ENCODE assay signal across 8 cellular contexts in the genomic region with DNA sequence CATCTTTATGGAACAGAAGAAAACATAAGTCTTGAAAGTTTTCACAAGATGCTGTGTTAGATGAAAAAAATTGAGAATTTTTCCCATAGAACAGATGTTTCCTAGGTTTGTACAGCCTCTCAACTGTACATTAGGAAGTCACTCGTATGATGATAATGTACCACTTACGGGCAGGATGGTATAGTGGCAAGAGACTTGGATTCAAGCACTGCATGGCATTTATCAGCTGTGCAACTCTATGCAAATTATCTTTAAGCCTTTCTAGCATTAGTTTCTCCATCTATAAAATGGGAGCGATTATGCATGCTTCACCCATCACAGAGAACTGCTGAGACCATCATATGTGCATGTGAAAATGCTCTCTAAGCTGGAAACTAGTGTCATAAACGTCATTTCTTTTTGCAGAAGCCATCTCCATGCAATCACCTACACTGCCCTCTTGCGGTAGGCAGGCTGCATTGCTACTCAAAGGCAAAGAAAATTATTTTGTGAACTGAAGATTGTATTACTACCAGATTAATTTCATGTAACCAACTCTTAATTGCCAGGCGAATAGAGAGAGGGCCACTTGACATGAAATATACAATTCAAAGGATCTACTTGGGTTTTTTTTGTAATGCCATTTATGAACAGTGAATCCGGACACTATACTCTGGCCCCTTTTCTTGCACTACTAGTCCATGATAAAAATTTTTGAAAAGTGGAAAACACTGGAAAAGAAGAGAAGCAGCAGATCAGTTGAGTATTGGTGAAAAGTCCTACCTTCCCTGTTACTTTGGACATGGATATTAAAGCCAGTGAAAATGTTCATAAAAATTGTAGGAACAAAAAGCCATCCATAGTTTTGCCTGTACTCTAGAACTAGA.
DNase-seq lines count a peak whose midpoint lies in the region; TF ChIP-seq lines count a peak whose summit lies in the region.

No MANE protein-coding gene starts in this region.

- DNase-seq in activated effector memory CD4-positive, alpha-beta T cell treated with anti-CD3 and anti-CD28 coated beads, Interleukin-2, amount 50 U/mL, for 16 hours = peak; percentile 82
- no peak for DNase-seq in activated effector memory CD4-positive, alpha-beta T cell treated with Interleukin-2 at 50 U/mL for 16 hours
- peak; percentile 81 for DNase-seq in NCI-H1105 treated with DMSO at 0.1 percent for 48 hours (lab: John Stamatoyannopoulos, UW)
- peak; percentile 17 for DNase-seq in WERI-Rb-1
- DNase-seq in coronary artery (ENCODE audit: low spot score) = no peak
- peak; percentile 34 for DNase-seq in mucosa of gallbladder (ENCODE audit: low spot score)
- DNase-seq in superior temporal gyrus (ENCODE audit: extremely low spot score) = peak; percentile 80
- no peak for DNase-seq in middle frontal gyrus (ENCODE audit: extremely low spot score, low spot score)

- no peaks in the 10 kb centered on the region for H3K36me3 ChIP-seq in WERI-Rb-1

- TF ChIP-seq CTCF in WERI-Rb-1 (IDR thresholded peaks at IDR 0.05; ENCODE audit: low read depth, low read length) (peak; percentile 88), coronary artery (IDR thresholded peaks at IDR 0.05) (peak; percentile 79)

- no peak overlapping the region for H3K27ac ChIP-seq in WERI-Rb-1
- H3K27ac ChIP-seq in coronary artery = no peak overlapping the region

- H3K9me3 ChIP-seq in WERI-Rb-1 (ENCODE audit: severe bottlenecking) = no peaks in the 10 kb centered on the region

- H3K27me3 ChIP-seq in WERI-Rb-1 (ENCODE audit: insufficient read depth, low read depth, severe bottlenecking) = peaks cover 24% of the 10 kb centered on the region

- H3K4me3 ChIP-seq in WERI-Rb-1 (ENCODE audit: low read depth, low read length) (no peak overlapping the region), coronary artery (no peak overlapping the region)

Comparison
In these comparisons a context has a peak if more than half of its experiments do, and no peak if none do; other contexts are left out.
1. DNase-seq: peak in activated effector memory CD4-positive, alpha-beta T cell treated with anti-CD3 and anti-CD28 coated beads, Interleukin-2, amount 50 U/mL, for 16 hours (single experiment), NCI-H1105 treated with DMSO at 0.1 percent for 48 hours (single experiment), WERI-Rb-1 (single experiment), mucosa of gallbladder (single experiment) and superior temporal gyrus (single experiment); none in activated effector memory CD4-positive, alpha-beta T cell treated with Interleukin-2 at 50 U/mL for 16 hours (single experiment), coronary artery (single experiment) and middle frontal gyrus (single experiment).